In genomic region chr3:49005998-49006397, GRCh38 we compare ENCODE assay signal across 1 cellular context.
TF ChIP-seq lines count a peak whose summit lies in the region.

No MANE protein-coding gene starts in this region.

TF ChIP-seq in H1, 55 proteins besides CTCF, POLR2A, EP300 and RAD21:
- TF ChIP-seq YY1 (IDR thresholded peaks at IDR 0.05; ENCODE audit: low read depth, low read length) = no peak
TF ChIP-seq in H1: peak in this region for 0.
